Comparison of ENCODE assay signal across 31 cellular contexts in the genomic region with DNA sequence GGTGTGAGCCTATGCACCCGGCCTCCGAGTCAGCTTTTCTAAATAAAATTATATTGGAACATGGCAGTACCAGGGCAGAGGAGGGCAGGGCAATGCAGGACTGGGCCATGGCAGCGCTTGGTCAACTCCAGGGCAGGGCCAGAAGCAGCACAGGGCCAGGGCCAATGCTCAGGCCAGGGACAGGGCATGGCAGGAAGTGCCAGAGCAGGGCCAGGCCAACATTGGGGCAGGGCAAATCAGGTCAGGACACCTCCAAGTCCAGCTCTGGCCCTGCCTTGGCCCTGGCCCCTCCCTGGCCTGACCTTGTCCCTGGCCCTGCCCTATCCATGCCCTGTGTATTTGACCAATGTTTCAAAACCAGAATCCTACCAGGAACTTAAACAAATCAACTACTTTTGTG.
"Had no signal": no experiment of that assay in that cellular context is flagged by ENCODE, and none has a peak within 500 bp of the region (broad histone marks: within the 10 kb centered on the region; RNA-seq: fewer than 3 reads in every experiment).

No MANE protein-coding gene starts in this region.

- ATAC-seq: activated naive CD8-positive, alpha-beta T cell treated with anti-CD3 and anti-CD28 coated beads, Interleukin-2, amount 50 U/mL, for 24 hours; activated T-cell treated with anti-CD3 and anti-CD28 coated beads, Interleukin-2, amount 50 U/mL, for 4 hours had no signal

- H3K36me3 ChIP-seq: SJCRH30 had no signal

- H3K27ac Mint-ChIP-seq: activated CD4-positive, alpha-beta memory T cell treated with anti-CD3 and anti-CD28 coated beads for 36 hours; activated naive CD4-positive, alpha-beta T cell treated with anti-CD3 and anti-CD28 coated beads, Interleukin-2, amount 10 ng/mL, durations not matched to agents 7 days and 5 days; activated naive CD8-positive, alpha-beta T cell; activated naive CD8-positive, alpha-beta T cell treated with anti-CD3 and anti-CD28 coated beads, Interleukin-2, amount 50 U/mL, for 24 hours; activated T-helper 1 cell treated with anti-CD3 and anti-CD28 coated beads, Interleukin-12 subunit alpha, Interleukin-12 subunit beta, Interleukin-2, Interleukin-4 antibody, amounts not matched to agents 30 ng/mL and 10 ng/mL and 1 ng/mL, durations not matched to agents 14 hours and 24 hours and 36 hours; brain had no signal

- H3K4me2 ChIP-seq: PC-9 had no signal

- H3K4me3 ChIP-seq: PC-9, SJCRH30, SK-N-MC had no signal

- H3K4me1 ChIP-seq: SJCRH30 had no signal

- H3K4me3 Mint-ChIP-seq: activated CD4-positive, alpha-beta memory T cell treated with anti-CD3 and anti-CD28 coated beads for 36 hours; activated naive CD4-positive, alpha-beta T cell treated with anti-CD3 and anti-CD28 coated beads, Interleukin-2, amount 10 ng/mL, durations not matched to agents 7 days and 5 days; activated naive CD8-positive, alpha-beta T cell; activated naive CD8-positive, alpha-beta T cell treated with anti-CD3 and anti-CD28 coated beads, Interleukin-2, amount 50 U/mL, for 24 hours; activated T-cell treated with anti-CD3 and anti-CD28 coated beads, Interleukin-2, amount 50 U/mL, for 4 hours; activated T-helper 1 cell treated with anti-CD3 and anti-CD28 coated beads, Interleukin-12 subunit alpha, Interleukin-12 subunit beta, Interleukin-2, Interleukin-4 antibody, amounts not matched to agents 30 ng/mL and 10 ng/mL and 1 ng/mL, durations not matched to agents 14 hours and 24 hours and 36 hours; brain had no signal

- H3K4me1 Mint-ChIP-seq: activated naive CD4-positive, alpha-beta T cell treated with anti-CD3 and anti-CD28 coated beads, Interleukin-2, amount 10 ng/mL, durations not matched to agents 7 days and 5 days; activated naive CD8-positive, alpha-beta T cell treated with anti-CD3 and anti-CD28 coated beads, Interleukin-2, amount 50 U/mL, for 24 hours; brain had no signal

- H3K36me3 Mint-ChIP-seq: activated CD4-positive, alpha-beta memory T cell treated with anti-CD3 and anti-CD28 coated beads for 36 hours; activated naive CD4-positive, alpha-beta T cell treated with anti-CD3 and anti-CD28 coated beads, Interleukin-2, amount 10 ng/mL, durations not matched to agents 7 days and 5 days; activated naive CD8-positive, alpha-beta T cell had no signal

- H3K9me3 ChIP-seq: SJCRH30 had no signal

- H2AFZ ChIP-seq: PC-9 had no signal

- DNase-seq: activated CD4-positive, alpha-beta memory T cell treated with anti-CD3 and anti-CD28 coated beads for 36 hours; activated CD4-positive, alpha-beta T cell treated with anti-CD3 and anti-CD28 coated beads, Interleukin-2, amount 50 U/mL, for 1 hour; activated CD8-positive, alpha-beta memory T cell treated with anti-CD3 and anti-CD28 coated beads, Interleukin-2, amount 50 U/mL, for 4 hours; activated gamma-delta T cell treated with Interleukin-2 at 50 U/mL for 16 hours; activated naive CD4-positive, alpha-beta T cell treated with anti-CD3 and anti-CD28 coated beads, Interleukin-2, amount 10 ng/mL, durations not matched to agents 7 days and 5 days; activated naive CD8-positive, alpha-beta T cell treated with anti-CD3 and anti-CD28 coated beads, Interleukin-2, amount 50 U/mL, for 24 hours; activated T-cell treated with anti-CD3 and anti-CD28 coated beads for 4 hours; activated T-cell treated with anti-CD3 and anti-CD28 coated beads, Interleukin-2, amount 50 U/mL, for 4 hours; anterior cingulate cortex; caudate nucleus; cerebellar nuclear complex; Karpas-422; KBM-7; NCI-H1048; NCI-H1105 treated with DMSO at 0.1 percent for 48 hours; NCI-H1436; NCI-H1694; NCI-H1930; NCI-H2107; NCI-H2171; NCI-H510A; NCI-H526; NCI-H748 treated with DMSO at 0.1 percent for 48 hours; PC-9; SHP77; SJCRH30; T1000 had no signal

- H3K9me3 Mint-ChIP-seq: activated CD4-positive, alpha-beta memory T cell treated with anti-CD3 and anti-CD28 coated beads for 36 hours; activated naive CD8-positive, alpha-beta T cell treated with anti-CD3 and anti-CD28 coated beads, Interleukin-2, amount 50 U/mL, for 24 hours; activated T-cell treated with anti-CD3 and anti-CD28 coated beads, Interleukin-2, amount 50 U/mL, for 4 hours; activated T-helper 1 cell treated with anti-CD3 and anti-CD28 coated beads, Interleukin-12 subunit alpha, Interleukin-12 subunit beta, Interleukin-2, Interleukin-4 antibody, amounts not matched to agents 30 ng/mL and 10 ng/mL and 1 ng/mL, durations not matched to agents 14 hours and 24 hours and 36 hours had no signal

- H3K27me3 ChIP-seq: SJCRH30 had no signal

- H3K27ac ChIP-seq: PC-9, SJCRH30, SK-N-MC had no signal

- H3K27me3 Mint-ChIP-seq: activated CD4-positive, alpha-beta memory T cell treated with anti-CD3 and anti-CD28 coated beads for 36 hours; activated naive CD4-positive, alpha-beta T cell treated with anti-CD3 and anti-CD28 coated beads, Interleukin-2, amount 10 ng/mL, durations not matched to agents 7 days and 5 days; activated naive CD8-positive, alpha-beta T cell; activated naive CD8-positive, alpha-beta T cell treated with anti-CD3 and anti-CD28 coated beads, Interleukin-2, amount 50 U/mL, for 24 hours had no signal
